In the genomic region with DNA sequence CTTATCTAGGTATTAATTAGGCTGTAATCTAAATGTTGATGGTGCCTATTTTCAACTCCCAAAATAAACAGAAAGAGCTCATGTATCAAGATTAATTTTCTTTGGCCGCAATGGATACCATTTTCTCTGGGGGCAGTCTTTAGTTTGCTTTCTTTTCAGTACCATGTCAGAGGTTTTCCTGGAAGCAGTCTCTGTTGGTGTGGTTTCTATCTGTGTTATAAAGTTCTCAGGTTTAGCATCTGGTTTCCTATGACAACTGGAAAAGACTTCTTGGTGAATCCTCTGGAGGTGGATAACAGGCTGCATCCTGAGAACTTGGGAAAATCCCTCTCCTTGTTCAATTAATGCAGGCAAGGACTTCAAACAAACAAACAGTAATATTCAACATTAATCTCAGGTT, we compare ENCODE assay signal across 23 cellular contexts. TPM values are rescaled to one million over a fixed set of nuclear protein-coding genes. Genes with fewer than 3 reads are reported as not detected.
A peak's percentile ranks its signal among the peaks of the same experiment; 100 is the strongest.
DNase-seq lines count a peak whose midpoint lies in the region; ATAC-seq and TF ChIP-seq lines count a peak whose summit lies in the region.
"Had no signal": no experiment of that assay in that cellular context is flagged by ENCODE, and none has a peak within 500 bp of the region (broad histone marks: within the 10 kb centered on the region; RNA-seq: fewer than 3 reads in every experiment).

No MANE protein-coding gene starts in this region.

- intact Hi-C loops in activated T-helper 1 cell treated with anti-CD3 and anti-CD28 coated beads, Interleukin-12 subunit alpha, Interleukin-12 subunit beta, Interleukin-2, Interleukin-4 antibody, amounts not matched to agents 30 ng/mL and 10 ng/mL and 1 ng/mL, durations not matched to agents 14 hours and 24 hours and 36 hours (cut with micrococcal nuclease): no loop called here

- peak overlapping the region; percentile 95 for H3K27ac Mint-ChIP-seq in activated T-cell treated with anti-CD3 and anti-CD28 coated beads, Interleukin-2, amount 50 U/mL, for 72 hours
- peak overlapping the region; percentile 86 for H3K27ac Mint-ChIP-seq in activated T-helper 1 cell treated with anti-CD3 and anti-CD28 coated beads, Interleukin-12 subunit alpha, Interleukin-12 subunit beta, Interleukin-2, Interleukin-4 antibody, amounts not matched to agents 30 ng/mL and 10 ng/mL and 1 ng/mL, durations not matched to agents 14 hours and 24 hours and 36 hours
- no peak overlapping the region for H3K27ac Mint-ChIP-seq in stimulated activated naive CD8-positive, alpha-beta T cell treated with anti-CD3 and anti-CD28 coated beads, Interleukin-15, Interleukin-2, amounts not matched to agents 100 ng/mL and 50 ng/mL, for 24 hours
- H3K27ac Mint-ChIP-seq: CD4-positive, alpha-beta T cell had no signal

- H2AFZ ChIP-seq in fibroblast of lung (ENCODE audit: low read length): no peak overlapping the region
- H2AFZ ChIP-seq: PC-9 had no signal

- H3K27me3 Mint-ChIP-seq in activated T-cell treated with anti-CD3 and anti-CD28 coated beads, Interleukin-2, amount 50 U/mL, for 72 hours (ENCODE audit: low read depth): no peaks in the 10 kb centered on the region
- H3K27me3 Mint-ChIP-seq in activated T-helper 1 cell treated with anti-CD3 and anti-CD28 coated beads, Interleukin-12 subunit alpha, Interleukin-12 subunit beta, Interleukin-2, Interleukin-4 antibody, amounts not matched to agents 30 ng/mL and 10 ng/mL and 1 ng/mL, durations not matched to agents 14 hours and 24 hours and 36 hours (ENCODE audit: insufficient read depth): no peaks in the 10 kb centered on the region
- no peaks in the 10 kb centered on the region for H3K27me3 Mint-ChIP-seq in stimulated activated naive CD8-positive, alpha-beta T cell treated with anti-CD3 and anti-CD28 coated beads, Interleukin-15, Interleukin-2, amounts not matched to agents 100 ng/mL and 50 ng/mL, for 24 hours
- H3K27me3 Mint-ChIP-seq: CD4-positive, alpha-beta T cell had no signal

- no peaks in the 10 kb centered on the region for H4K20me1 ChIP-seq in fibroblast of lung (ENCODE audit: control insufficient read depth, extremely low read depth, insufficient read depth, low read length)

- H3K4me2 ChIP-seq in fibroblast of lung (ENCODE audit: extremely low read depth, insufficient read depth, low read length): no peak overlapping the region
- H3K4me2 ChIP-seq: PC-9 had no signal

- H3K4me1 ChIP-seq in fibroblast of lung (ENCODE audit: control insufficient read depth, extremely low read depth, insufficient read depth, low read length): no peaks in the 10 kb centered on the region
- H3K4me1 ChIP-seq: HAP-1, SJCRH30 had no signal

- H3K4me1 Mint-ChIP-seq in activated T-cell treated with anti-CD3 and anti-CD28 coated beads, Interleukin-2, amount 50 U/mL, for 72 hours (ENCODE audit: low read depth): peaks cover 44% of the 10 kb centered on the region
- peaks cover 42% of the 10 kb centered on the region for H3K4me1 Mint-ChIP-seq in activated T-helper 1 cell treated with anti-CD3 and anti-CD28 coated beads, Interleukin-12 subunit alpha, Interleukin-12 subunit beta, Interleukin-2, Interleukin-4 antibody, amounts not matched to agents 30 ng/mL and 10 ng/mL and 1 ng/mL, durations not matched to agents 14 hours and 24 hours and 36 hours (ENCODE audit: low read depth)
- peaks cover 29% of the 10 kb centered on the region for H3K4me1 Mint-ChIP-seq in stimulated activated naive CD8-positive, alpha-beta T cell treated with anti-CD3 and anti-CD28 coated beads, Interleukin-15, Interleukin-2, amounts not matched to agents 100 ng/mL and 50 ng/mL, for 24 hours (ENCODE audit: low read depth)

- no peaks in the 10 kb centered on the region for H3K27me3 ChIP-seq in fibroblast of lung (ENCODE audit: control insufficient read depth, insufficient read depth, low read length)
- H3K27me3 ChIP-seq: neutrophil, SJCRH30 had no signal

- H3K36me3 ChIP-seq in fibroblast of lung (ENCODE audit: control insufficient read depth, insufficient read depth, low read length): no peaks in the 10 kb centered on the region
- H3K36me3 ChIP-seq: neutrophil had no signal

- ATAC-seq in activated T-cell treated with anti-CD3 and anti-CD28 coated beads, Interleukin-2, amount 50 U/mL, for 72 hours (replicated peaks in 1 of 2): peak; percentile 47 to 89
- ATAC-seq: mucosa of descending colon had no signal

- TF ChIP-seq CTCF in fibroblast of lung (conservative IDR thresholded peaks at IDR 0.05 in 1 of 2, IDR thresholded peaks at IDR 0.05 in 1 of 2; ENCODE audit: low read depth in 1 of 2, low read length in 2 of 2): no peak

- peak overlapping the region; percentile 41 to 75 for H3K4me3 Mint-ChIP-seq in activated T-cell treated with anti-CD3 and anti-CD28 coated beads, Interleukin-2, amount 50 U/mL, for 72 hours
- H3K4me3 Mint-ChIP-seq in activated T-helper 1 cell treated with anti-CD3 and anti-CD28 coated beads, Interleukin-12 subunit alpha, Interleukin-12 subunit beta, Interleukin-2, Interleukin-4 antibody, amounts not matched to agents 30 ng/mL and 10 ng/mL and 1 ng/mL, durations not matched to agents 14 hours and 24 hours and 36 hours: peak overlapping the region; percentile 43
- H3K4me3 Mint-ChIP-seq in stimulated activated naive CD8-positive, alpha-beta T cell treated with anti-CD3 and anti-CD28 coated beads, Interleukin-15, Interleukin-2, amounts not matched to agents 100 ng/mL and 50 ng/mL, for 24 hours: peak overlapping the region; percentile 11
- H3K4me3 Mint-ChIP-seq: CD4-positive, alpha-beta T cell had no signal

- peaks cover 15 to 24% of the 10 kb centered on the region in 2 donors for H3K36me3 Mint-ChIP-seq in activated T-cell treated with anti-CD3 and anti-CD28 coated beads, Interleukin-2, amount 50 U/mL, for 72 hours (ENCODE audit: insufficient read depth in 2 of 2)
- H3K36me3 Mint-ChIP-seq in activated T-helper 1 cell treated with anti-CD3 and anti-CD28 coated beads, Interleukin-12 subunit alpha, Interleukin-12 subunit beta, Interleukin-2, Interleukin-4 antibody, amounts not matched to agents 30 ng/mL and 10 ng/mL and 1 ng/mL, durations not matched to agents 14 hours and 24 hours and 36 hours (ENCODE audit: low read depth): peaks cover 33% of the 10 kb centered on the region
- peaks cover 34% of the 10 kb centered on the region for H3K36me3 Mint-ChIP-seq in stimulated activated naive CD8-positive, alpha-beta T cell treated with anti-CD3 and anti-CD28 coated beads, Interleukin-15, Interleukin-2, amounts not matched to agents 100 ng/mL and 50 ng/mL, for 24 hours (ENCODE audit: low read depth)

- H3K9me3 Mint-ChIP-seq in activated T-cell treated with anti-CD3 and anti-CD28 coated beads, Interleukin-2, amount 50 U/mL, for 72 hours: peaks cover 3 to 6% of the 10 kb centered on the region in 2 donors
- H3K9me3 Mint-ChIP-seq in activated T-helper 1 cell treated with anti-CD3 and anti-CD28 coated beads, Interleukin-12 subunit alpha, Interleukin-12 subunit beta, Interleukin-2, Interleukin-4 antibody, amounts not matched to agents 30 ng/mL and 10 ng/mL and 1 ng/mL, durations not matched to agents 14 hours and 24 hours and 36 hours: peaks cover 15% of the 10 kb centered on the region
- H3K9me3 Mint-ChIP-seq in stimulated activated naive CD8-positive, alpha-beta T cell treated with anti-CD3 and anti-CD28 coated beads, Interleukin-15, Interleukin-2, amounts not matched to agents 100 ng/mL and 50 ng/mL, for 24 hours: peaks cover 9% of the 10 kb centered on the region
- H3K9me3 Mint-ChIP-seq: CD4-positive, alpha-beta T cell had no signal

- no peaks in the 10 kb centered on the region for H3K79me2 ChIP-seq in fibroblast of lung (ENCODE audit: control insufficient read depth, insufficient read depth, low read length)

- no peak overlapping the region for H3K27ac ChIP-seq in fibroblast of lung (ENCODE audit: insufficient read depth, low read length)
- H3K27ac ChIP-seq: left ventricle myocardium inferior, neutrophil, PC-9, SJCRH30, thoracic aorta had no signal

- DNase-seq in activated T-cell treated with anti-CD3 and anti-CD28 coated beads, Interleukin-2, amount 50 U/mL, for 72 hours: no peak
- no peak for DNase-seq in activated T-cell treated with anti-CD3 and anti-CD28 coated beads, Interleukin-2, amount 50 U/mL, for 48 hours
- DNase-seq in activated T-helper 1 cell treated with anti-CD3 and anti-CD28 coated beads, Interleukin-12 subunit alpha, Interleukin-12 subunit beta, Interleukin-2, Interleukin-4 antibody, amounts not matched to agents 30 ng/mL and 10 ng/mL and 1 ng/mL, durations not matched to agents 14 hours and 24 hours and 36 hours (ENCODE audit: low spot score): no peak
- peak; percentile 19 to 70 for DNase-seq in fibroblast of lung (ENCODE audit: low read depth in 2 of 2)
- DNase-seq in DMS114 treated with DMSO at 0.1 percent for 48 hours (lab: John Stamatoyannopoulos, UW; ENCODE audit: unreplicated experiment): no peak
- DNase-seq in stimulated activated CD4-positive, alpha-beta T cell treated with anti-CD3 and anti-CD28 coated beads, Interleukin-4, amount 100 ng/mL, for 24 hours: no peak
- no peak for DNase-seq in medulla oblongata (ENCODE audit: extremely low spot score)
- DNase-seq: CD4-positive, alpha-beta T cell; central memory CD4-positive, alpha-beta T cell; DMS53; effector CD4-positive, alpha-beta T cell; glutamatergic neuron; left ventricle myocardium inferior; mucosa of descending colon; NCI-H2171; NCI-H82; PC-9; SJCRH30; stimulated activated CD8-positive, alpha-beta memory T cell treated with anti-CD3 and anti-CD28 coated beads, Interleukin-4, amount 100 ng/mL, for 48 hours had no signal

- no peak overlapping the region for H3K9ac ChIP-seq in fibroblast of lung (ENCODE audit: insufficient read depth, low read length)

- no peaks in the 10 kb centered on the region for H3K9me3 ChIP-seq in fibroblast of lung (ENCODE audit: control insufficient read depth, insufficient read depth, low read depth, low read length)
- H3K9me3 ChIP-seq: HAP-1, mucosa of descending colon, neutrophil, SJCRH30, thoracic aorta had no signal

- H3K4me3 ChIP-seq in fibroblast of lung (replicated peaks in 1 of 4; ENCODE audit: control extremely low read depth in 1 of 4, insufficient read depth in 1 of 4, low read depth in 3 of 4, low read length in 4 of 4): no peak overlapping the region
- H3K4me3 ChIP-seq: HAP-1, left ventricle myocardium inferior, mucosa of descending colon, PC-9, SJCRH30, thoracic aorta had no signal

RNA-seq across cellular contexts. Expression of a gene that starts 38.7 kb away (rescaled TPM):
- total RNA-seq in activated T-cell treated with anti-CD3 and anti-CD28 coated beads, Interleukin-2, amount 50 U/mL, for 72 hours: 100 to 1,000 TPM; 400 to 660 TPM
- 89.8 and 94.9 TPM in 2 replicates for total RNA-seq in activated T-helper 1 cell treated with anti-CD3 and anti-CD28 coated beads, Interleukin-12 subunit alpha, Interleukin-12 subunit beta, Interleukin-2, Interleukin-4 antibody, amounts not matched to agents 30 ng/mL and 10 ng/mL and 1 ng/mL, durations not matched to agents 14 hours and 24 hours and 36 hours
- total RNA-seq in fibroblast of lung: 3.3 and 6.8 TPM in 2 replicates
- 3.6 and 9.1 TPM in 2 replicates for polyA plus RNA-seq in fibroblast of lung
- polyA plus RNA-seq in fibroblast of lung (2012): 8.4 and 19.3 TPM in 2 replicates
- 1.0 and 4.8 TPM in 2 replicates for polyA minus RNA-seq in fibroblast of lung (ENCODE audit: low replicate concordance)

RNA-seq across cellular contexts. Expression of a gene that starts 53.2 kb away (rescaled TPM):
- total RNA-seq in activated T-cell treated with anti-CD3 and anti-CD28 coated beads, Interleukin-2, amount 50 U/mL, for 72 hours: 10 to 100 TPM; 41.8 to 44.9 TPM
- total RNA-seq in activated T-helper 1 cell treated with anti-CD3 and anti-CD28 coated beads, Interleukin-12 subunit alpha, Interleukin-12 subunit beta, Interleukin-2, Interleukin-4 antibody, amounts not matched to agents 30 ng/mL and 10 ng/mL and 1 ng/mL, durations not matched to agents 14 hours and 24 hours and 36 hours: 40.2 and 44.7 TPM in 2 replicates
- total RNA-seq in fibroblast of lung: 24.4 and 25.4 TPM in 2 replicates
- 21.4 and 27.4 TPM in 2 replicates for polyA plus RNA-seq in fibroblast of lung
- 19.0 and 24.8 TPM in 2 replicates for polyA plus RNA-seq in fibroblast of lung (2012)
- 2.0 and 2.6 TPM in 2 replicates for polyA minus RNA-seq in fibroblast of lung (ENCODE audit: low replicate concordance)

RNA-seq across cellular contexts. Expression of a gene that starts 53.4 kb away (rescaled TPM):
- total RNA-seq in activated T-cell treated with anti-CD3 and anti-CD28 coated beads, Interleukin-2, amount 50 U/mL, for 72 hours: 10 to 100 TPM; 17.7 to 18.2 TPM
- 14.4 and 18.5 TPM in 2 replicates for total RNA-seq in activated T-helper 1 cell treated with anti-CD3 and anti-CD28 coated beads, Interleukin-12 subunit alpha, Interleukin-12 subunit beta, Interleukin-2, Interleukin-4 antibody, amounts not matched to agents 30 ng/mL and 10 ng/mL and 1 ng/mL, durations not matched to agents 14 hours and 24 hours and 36 hours
- total RNA-seq in fibroblast of lung: 15.4 and 22.5 TPM in 2 replicates
- 13.5 and 17.6 TPM in 2 replicates for polyA plus RNA-seq in fibroblast of lung
- polyA plus RNA-seq in fibroblast of lung (2012): 11.0 and 13.5 TPM in 2 replicates
- polyA minus RNA-seq in fibroblast of lung (ENCODE audit: low replicate concordance): 2.8 and 3.5 TPM in 2 replicates

Comparison
In these comparisons a context has a peak if more than half of its experiments do, and no peak if none do; other contexts are left out.
1. DNase-seq: peak in fibroblast of lung (2 of 2); none in activated T-cell treated with anti-CD3 and anti-CD28 coated beads, Interleukin-2, amount 50 U/mL, for 72 hours (0 of 2), activated T-cell treated with anti-CD3 and anti-CD28 coated beads, Interleukin-2, amount 50 U/mL, for 48 hours (0 of 2), activated T-helper 1 cell treated with anti-CD3 and anti-CD28 coated beads, Interleukin-12 subunit alpha, Interleukin-12 subunit beta, Interleukin-2, Interleukin-4 antibody, amounts not matched to agents 30 ng/mL and 10 ng/mL and 1 ng/mL, durations not matched to agents 14 hours and 24 hours and 36 hours (single experiment), DMS114 treated with DMSO at 0.1 percent for 48 hours (single experiment), stimulated activated CD4-positive, alpha-beta T cell treated with anti-CD3 and anti-CD28 coated beads, Interleukin-4, amount 100 ng/mL, for 24 hours (single experiment) and medulla oblongata (single experiment).
2. RNA of a gene that starts 38.7 kb away (total RNA-seq): 400 to 660 TPM in activated T-cell treated with anti-CD3 and anti-CD28 coated beads, Interleukin-2, amount 50 U/mL, for 72 hours and 89.8 to 94.9 TPM in activated T-helper 1 cell treated with anti-CD3 and anti-CD28 coated beads, Interleukin-12 subunit alpha, Interleukin-12 subunit beta, Interleukin-2, Interleukin-4 antibody, amounts not matched to agents 30 ng/mL and 10 ng/mL and 1 ng/mL, durations not matched to agents 14 hours and 24 hours and 36 hours; 3.3 to 6.8 TPM in fibroblast of lung; every median in the first group is over 10 times any median in the second.
3. Peak in every context shown above with its lines, with median percentiles within 50 percentile points of each other: H3K4me3 Mint-ChIP-seq.